Comparison of ENCODE assay signal across 9 cellular contexts in the genomic region with DNA sequence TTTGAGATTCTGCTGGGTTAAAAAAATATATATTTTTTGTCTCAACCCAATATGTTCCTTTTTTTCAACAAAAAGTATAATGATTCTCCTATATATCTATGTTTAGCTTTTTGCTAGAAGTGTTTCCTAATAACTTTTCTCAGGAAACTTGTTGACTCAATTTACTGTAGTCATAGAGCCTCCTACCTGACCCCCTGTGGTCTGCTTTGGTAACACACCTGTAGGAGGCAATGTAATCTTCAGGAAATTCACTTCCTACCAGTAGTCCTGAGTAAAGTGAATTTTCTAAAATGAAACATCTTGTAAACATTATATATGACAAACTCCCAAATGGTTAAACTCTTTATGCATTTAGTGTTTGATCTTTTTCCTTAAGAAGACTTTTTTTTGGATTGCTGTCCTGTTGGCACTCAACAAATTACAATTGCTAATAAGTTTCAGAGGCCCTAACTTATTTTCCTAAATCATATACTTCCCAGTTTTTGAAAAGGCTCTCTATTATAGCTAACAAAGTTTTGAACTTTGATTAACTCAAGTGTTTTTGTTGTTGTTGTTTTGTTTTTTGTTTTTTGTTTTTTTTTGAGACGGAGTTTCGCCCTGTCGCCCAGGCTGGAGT.
DNase-seq lines count a peak whose midpoint lies in the region; ATAC-seq, FAIRE-seq and TF ChIP-seq lines count a peak whose summit lies in the region.
"Had no signal": no experiment of that assay in that cellular context is flagged by ENCODE, and none has a peak within 500 bp of the region (broad histone marks: within the 10 kb centered on the region; RNA-seq: fewer than 3 reads in every experiment).

No MANE protein-coding gene starts in this region.

- peak; percentile 79 for FAIRE-seq in TTC549 (lab: Jason Lieb, UNC)

- no peak overlapping the region for H2AFZ ChIP-seq in hepatocyte

- 100% methylated on average over 3 of the region's 3 CpGs for WGBS in hepatocyte (ENCODE audit: low lambda C conversion rate, missing lambda C conversion rate)

- H3K4me3 ChIP-seq in DOHH2 (ENCODE audit: low read length): no peak overlapping the region
- no peak overlapping the region for H3K4me3 ChIP-seq in hepatocyte
- H3K4me3 ChIP-seq: SJSA1 had no signal

- no peaks in the 10 kb centered on the region for H3K79me2 ChIP-seq in DOHH2 (ENCODE audit: control insufficient read depth, low read length)
- no peaks in the 10 kb centered on the region for H3K79me2 ChIP-seq in hepatocyte

- H3K4me1 ChIP-seq in DOHH2 (ENCODE audit: control insufficient read depth, low read length) (no peaks in the 10 kb centered on the region), hepatocyte (ENCODE audit: insufficient read depth) (no peaks in the 10 kb centered on the region)

- no peak overlapping the region for H3K4me2 ChIP-seq in DOHH2 (ENCODE audit: low read length)
- H3K4me2 ChIP-seq in hepatocyte: no peak overlapping the region

- H3K36me3 ChIP-seq in DOHH2 (ENCODE audit: control insufficient read depth, low read length): no peaks in the 10 kb centered on the region
- H3K36me3 ChIP-seq in hepatocyte (replicated peaks; ENCODE audit: insufficient read depth, low read depth): no peaks in the 10 kb centered on the region
- H3K36me3 ChIP-seq: SJSA1 had no signal

- ATAC-seq in HG02981 (IDR thresholded peaks at IDR 0.05; ENCODE audit: unreplicated experiment) (peak; percentile 59), HG03432 (IDR thresholded peaks at IDR 0.05; ENCODE audit: unreplicated experiment) (no peak)

- H3F3A ChIP-seq in DOHH2 (ENCODE audit: control insufficient read depth, insufficient read depth): no peaks in the 10 kb centered on the region; the same call in 1 of the 2 replicates

- no peaks in the 10 kb centered on the region for H3K27me3 ChIP-seq in DOHH2 (ENCODE audit: control insufficient read depth, low read length)
- H3K27me3 ChIP-seq in hepatocyte: no peaks in the 10 kb centered on the region
- H3K27me3 ChIP-seq: SJSA1 had no signal

- no peaks in the 10 kb centered on the region for H4K20me1 ChIP-seq in DOHH2 (ENCODE audit: control insufficient read depth, insufficient read depth, low read depth, low read length)
- H4K20me1 ChIP-seq in hepatocyte (ENCODE audit: insufficient read depth, poor library complexity, severe bottlenecking): no peaks in the 10 kb centered on the region

- H3K27ac ChIP-seq in DOHH2 (ENCODE audit: low read depth, low read length) (no peak overlapping the region), hepatocyte (no peak overlapping the region)
- H3K27ac ChIP-seq: SJSA1 had no signal

- no peaks in the 10 kb centered on the region for H3K9me2 ChIP-seq in DOHH2 (replicated peaks; ENCODE audit: control insufficient read depth, low read length)
- no peaks in the 10 kb centered on the region for H3K9me2 ChIP-seq in hepatocyte (replicated peaks; ENCODE audit: insufficient read depth)

- H3K9me3 ChIP-seq in DOHH2 (ENCODE audit: control insufficient read depth, insufficient read depth, low read length) (no peaks in the 10 kb centered on the region), hepatocyte (ENCODE audit: low read depth) (no peaks in the 10 kb centered on the region)
- H3K9me3 ChIP-seq: SJSA1 had no signal

- peak; percentile 42 for DNase-seq in hepatocyte (ENCODE audit: low spot score)
- no peak for DNase-seq in amniotic stem cell (lab: John Stamatoyannopoulos, UW)
- no peak for DNase-seq in ureter (ENCODE audit: low spot score)
- DNase-seq in activated CD4-positive, CD25-positive, alpha-beta regulatory T cell (lab: John Stamatoyannopoulos, UW): no peak

- TF ChIP-seq CTCF in DOHH2 (IDR thresholded peaks at IDR 0.05; ENCODE audit: low read depth, low read length, poor library complexity, severe bottlenecking): peak; percentile 75
- peak; percentile 42 for TF ChIP-seq CTCF in hepatocyte (IDR thresholded peaks at IDR 0.05; ENCODE audit: poor library complexity)
